ENCODE assay signal across 8 cellular contexts in the genomic region with DNA sequence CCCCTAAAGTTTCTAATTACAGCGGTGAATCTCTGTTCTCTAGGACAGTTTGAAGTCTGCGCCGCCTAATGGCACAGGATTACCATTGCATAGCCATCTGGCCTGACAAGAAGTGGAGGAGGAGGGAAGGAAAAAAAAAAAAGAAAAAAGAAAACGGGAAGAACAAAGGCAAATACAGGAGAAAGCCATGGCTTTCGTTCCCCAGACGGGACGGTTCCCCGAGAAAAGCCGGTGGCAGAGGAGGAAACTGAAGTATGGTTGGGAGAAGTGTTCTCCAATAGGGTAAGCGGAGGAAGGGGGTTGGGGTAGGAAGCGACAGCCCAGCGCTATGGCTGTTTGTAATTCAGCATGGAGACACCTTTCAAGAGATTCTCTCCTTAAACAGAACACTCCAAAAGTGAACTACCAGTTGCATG.
A peak's percentile ranks its signal among the peaks of the same experiment; 100 is the strongest.
DNase-seq lines count a peak whose midpoint lies in the region; ATAC-seq, FAIRE-seq and TF ChIP-seq lines count a peak whose summit lies in the region.

No MANE protein-coding gene starts in this region.

- H3K4me2 ChIP-seq in SK-N-SH: peak overlapping the region; percentile 71

- H3K4me1 ChIP-seq in SK-N-SH (ENCODE audit: control insufficient read depth in 1 of 2, insufficient read depth in 2 of 2, low read depth in 1 of 2, low read length in 1 of 2) (no peaks in the 10 kb centered on the region; a peak in 1 of 4 replicates), kidney (ENCODE audit: control insufficient read depth in 1 of 2, insufficient read depth in 1 of 2, low read depth in 1 of 2, low read length in 2 of 2) (no peaks in the 10 kb centered on the region)

- TF ChIP-seq CTCF in SK-N-SH (IDR thresholded peaks at IDR 0.05): peak; percentile 70
- TF ChIP-seq CTCF in bronchial epithelial cell (IDR thresholded peaks at IDR 0.05; ENCODE audit: insufficient read depth, low read length, severe bottlenecking): peak; percentile 53
- peak; percentile 40 for TF ChIP-seq CTCF in kidney (IDR thresholded peaks at IDR 0.05; ENCODE audit: borderline replicate concordance, extremely low read depth, insufficient read depth)

- DNase-seq in EL: peak; percentile 48
- peak; percentile 16 for DNase-seq in HPDE6-E6E7 (ENCODE audit: extremely low spot score)
- DNase-seq in SK-N-SH: peak; percentile 8
- DNase-seq in bronchial epithelial cell (ENCODE audit: low read depth): peak; percentile 47
- DNase-seq in kidney: no peak
- DNase-seq in smooth muscle cell of the brain vasculature (ENCODE audit: low read depth, low spot score): peak; percentile 18
- DNase-seq in NCI-H1092 (lab: John Stamatoyannopoulos, UW): no peak

- 11% methylated on average over 12 of the region's 12 CpGs for WGBS in SK-N-SH (ENCODE audit: low lambda C conversion rate)

- no peaks in the 10 kb centered on the region for H3K9me2 ChIP-seq in SK-N-SH

- intact Hi-C loops in kidney (cut with DNase I): no loop called here

- no peaks in the 10 kb centered on the region for H4K20me1 ChIP-seq in SK-N-SH (ENCODE audit: insufficient read depth)

- no peaks in the 10 kb centered on the region for H3K79me2 ChIP-seq in SK-N-SH (ENCODE audit: insufficient read depth)

- FAIRE-seq in bronchial epithelial cell (lab: Jason Lieb, UNC): no peak
- FAIRE-seq in kidney (lab: Jason Lieb, UNC): peak; percentile 42

- H3K9ac ChIP-seq in SK-N-SH: no peak overlapping the region
- H3K9ac ChIP-seq in kidney (ENCODE audit: low read length in 2 of 2): peak overlapping the region; percentile 10 to 71

- H3K4me3 ChIP-seq in SK-N-SH (ENCODE audit: low read depth in 2 of 2, low read length in 1 of 2): peak overlapping the region; percentile 54 to 59
- H3K4me3 ChIP-seq in bronchial epithelial cell (ENCODE audit: low read depth, low read length): peak overlapping the region; percentile 41
- H3K4me3 ChIP-seq in kidney (ENCODE audit: low read length in 2 of 2): peak overlapping the region; percentile 73 to 85

- H3K9me3 ChIP-seq in SK-N-SH (no peaks in the 10 kb centered on the region), kidney (ENCODE audit: control insufficient read depth in 1 of 2, low read length in 2 of 2) (no peaks in the 10 kb centered on the region)

- POLR2A ChIA-PET in SK-N-SH (lab: Yijun Ruan, JAX): no interaction called here

- TF ChIP-seq RAD21 in SK-N-SH (IDR thresholded peaks at IDR 0.05; ENCODE audit: low read length): peak; percentile 29; the same call in 1 of the 2 replicates

- H3K27ac ChIP-seq in SK-N-SH (ENCODE audit: low read depth in 2 of 2, low read length in 1 of 2): no peak overlapping the region
- H3K27ac ChIP-seq in kidney (ENCODE audit: low read depth in 2 of 2, low read length in 2 of 2): peak overlapping the region in 1 of 2 donors; percentile 22

- H3K27me3 ChIP-seq in SK-N-SH (ENCODE audit: insufficient read depth) (no peaks in the 10 kb centered on the region), bronchial epithelial cell (ENCODE audit: control insufficient read depth, insufficient read depth, low read length) (peaks cover 2% of the 10 kb centered on the region)

- CTCF ChIA-PET in SK-N-SH (lab: Yijun Ruan, JAX): interaction anchor here (0.6 to 2.8 kb wide), 5 partner anchors 9 to 73 kb away, joined by 3 to 15 read pairs (median 3); no protein-coding TSS in a partner anchor

- no peak for TF ChIP-seq EP300 in SK-N-SH (IDR thresholded peaks at IDR 0.05; ENCODE audit: borderline replicate concordance in 1 of 2, low read depth in 1 of 2, low read length in 1 of 2)

- peak; percentile 62 for ATAC-seq in GM21381 (IDR thresholded peaks at IDR 0.05; ENCODE audit: unreplicated experiment)

- no peaks in the 10 kb centered on the region for H3F3A ChIP-seq in SK-N-SH (replicated peaks; ENCODE audit: insufficient read depth)

- H2AFZ ChIP-seq in SK-N-SH (ENCODE audit: low read depth): peak overlapping the region; percentile 85

- H3K36me3 ChIP-seq in SK-N-SH (replicated peaks in 1 of 2; ENCODE audit: control insufficient read depth in 1 of 2, insufficient read depth in 2 of 2, low read length in 1 of 2) (no peaks in the 10 kb centered on the region), bronchial epithelial cell (ENCODE audit: control insufficient read depth, insufficient read depth, low read length) (no peaks in the 10 kb centered on the region), kidney (ENCODE audit: control insufficient read depth in 1 of 2, insufficient read depth in 2 of 2, low read length in 2 of 2) (no peaks in the 10 kb centered on the region)

TF ChIP-seq in SK-N-SH, 30 proteins besides CTCF, POLR2A, EP300 and RAD21:
- TF ChIP-seq GATA2 (CRISPR knock-in tag; IDR thresholded peaks at IDR 0.05) (no peak), MXI1 (IDR thresholded peaks at IDR 0.05; ENCODE audit: low read depth, low read length) (no peak), RCOR1 (IDR thresholded peaks at IDR 0.05; ENCODE audit: low read length) (no peak), SIN3A (IDR thresholded peaks at IDR 0.05; ENCODE audit: borderline replicate concordance, low read depth, low read length) (no peak), NRF1 (IDR thresholded peaks at IDR 0.05; ENCODE audit: low read depth, low read length) (no peak), POLR2AphosphoS5 (IDR thresholded peaks at IDR 0.05; ENCODE audit: low read depth, low read length) (no peak), YY1 (IDR thresholded peaks at IDR 0.05; ENCODE audit: low read depth) (no peak), GABPA (IDR thresholded peaks at IDR 0.05; ENCODE audit: low read depth) (no peak), TAF1 (IDR thresholded peaks at IDR 0.05; ENCODE audit: borderline replicate concordance, low read depth, low read length) (no peak), MAX (IDR thresholded peaks at IDR 0.05; ENCODE audit: low read depth) (no peak), USF1 (IDR thresholded peaks at IDR 0.05; ENCODE audit: borderline replicate concordance, low read depth) (no peak), PBX3 (IDR thresholded peaks at IDR 0.05) (no peak), NFIC (IDR thresholded peaks at IDR 0.05; ENCODE audit: borderline replicate concordance) (no peak), MEF2A (IDR thresholded peaks at IDR 0.05; ENCODE audit: borderline replicate concordance, low read depth) (no peak), ELF1 (IDR thresholded peaks at IDR 0.05) (no peak), RFX5 (IDR thresholded peaks at IDR 0.05; ENCODE audit: low read length) (no peak), FOXJ3 (CRISPR knock-in tag; IDR thresholded peaks at IDR 0.05) (no peak), REST (IDR thresholded peaks at IDR 0.05; ENCODE audit: low read depth, low read length) (no peak), RXRA (IDR thresholded peaks at IDR 0.05; ENCODE audit: borderline replicate concordance, low read depth) (no peak)
- TF ChIP-seq, protein P1, sequence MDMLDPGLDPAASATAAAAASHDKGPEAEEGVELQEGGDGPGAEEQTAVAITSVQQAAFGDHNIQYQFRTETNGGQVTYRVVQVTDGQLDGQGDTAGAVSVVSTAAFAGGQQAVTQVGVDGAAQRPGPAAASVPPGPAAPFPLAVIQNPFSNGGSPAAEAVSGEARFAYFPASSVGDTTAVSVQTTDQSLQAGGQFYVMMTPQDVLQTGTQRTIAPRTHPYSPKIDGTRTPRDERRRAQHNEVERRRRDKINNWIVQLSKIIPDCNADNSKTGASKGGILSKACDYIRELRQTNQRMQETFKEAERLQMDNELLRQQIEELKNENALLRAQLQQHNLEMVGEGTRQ (IDR thresholded peaks at IDR 0.05; ENCODE audit: borderline replicate concordance, low read depth, low read length): no peak

Comparison
In these comparisons a context has a peak if more than half of its experiments do, and no peak if none do; other contexts are left out.
1. DNase-seq: peak in EL (single experiment), HPDE6-E6E7 (single experiment), SK-N-SH (single experiment), bronchial epithelial cell (single experiment) and smooth muscle cell of the brain vasculature (single experiment); none in kidney (single experiment) and NCI-H1092 (single experiment).
2. Peak in every context shown above with its lines, with median percentiles within 50 percentile points of each other: H3K4me3 ChIP-seq and CTCF ChIP-seq.